In genomic region chr6:144106206-144106605, GRCh38 we compare ENCODE assay signal across 17 cellular contexts. TPM values are rescaled to one million over a fixed set of nuclear protein-coding genes. Genes with fewer than 3 reads are reported as not detected.
A peak's percentile ranks its signal among the peaks of the same experiment; 100 is the strongest.
DNase-seq lines count a peak whose midpoint lies in the region; ATAC-seq, FAIRE-seq and TF ChIP-seq lines count a peak whose summit lies in the region.
"Had no signal": no experiment of that assay in that cellular context is flagged by ENCODE, and none has a peak within 500 bp of the region (broad histone marks: within the 10 kb centered on the region; RNA-seq: fewer than 3 reads in every experiment).

No MANE protein-coding gene starts in this region.

- H3K36me3 Mint-ChIP-seq in neural crest cell (ENCODE audit: low read depth): no peaks in the 10 kb centered on the region
- H3K36me3 Mint-ChIP-seq: CD4-positive, CD25-positive, alpha-beta regulatory T cell had no signal

- TF ChIP-seq POLR2A in GM12891 (IDR thresholded peaks at IDR 0.05; ENCODE audit: low read depth, low read length): no peak

- H3K4me1 Mint-ChIP-seq in neural crest cell: no peaks in the 10 kb centered on the region

- no peaks in the 10 kb centered on the region for H3K9me3 Mint-ChIP-seq in neural crest cell
- H3K9me3 Mint-ChIP-seq: CD4-positive, CD25-positive, alpha-beta regulatory T cell had no signal

- in situ Hi-C loops in Panc1 (cut with HindIII; ENCODE audit: low pct_unique_long_range_greater_than_20kb, low sequenced_read_pairs): loop anchor here (25.0 kb wide), 1 partner anchor 381 kb away; no protein-coding TSS in a partner anchor

- H3K27ac Mint-ChIP-seq in neural crest cell (ENCODE audit: unreplicated experiment): peak overlapping the region; percentile 27
- H3K27ac Mint-ChIP-seq: CD4-positive, CD25-positive, alpha-beta regulatory T cell had no signal

- CTCF ChIA-PET in Panc1 (lab: Charles Lee): interaction anchor here (0.5 kb wide), 1 partner anchor 129 kb away, joined by 8 read pairs; no protein-coding TSS in a partner anchor

- intact Hi-C loops in Panc1 (cut with micrococcal nuclease; ENCODE audit: unreplicated experiment): loop anchor here (2.0 to 10.0 kb wide), 2 partner anchors 111 to 179 kb away; partner anchors contain the start of gene UTRN

- H3K9me3 ChIP-seq in Panc1 (ENCODE audit: control insufficient read depth, insufficient read depth, low read depth, low read length): no peaks in the 10 kb centered on the region
- H3K9me3 ChIP-seq: Caco-2 had no signal

- no peak overlapping the region for H3K4me3 Mint-ChIP-seq in neural crest cell
- H3K4me3 Mint-ChIP-seq: CD4-positive, CD25-positive, alpha-beta regulatory T cell had no signal

- no peak overlapping the region for H3K27ac ChIP-seq in Panc1 (ENCODE audit: low read length)
- H3K27ac ChIP-seq: SK-N-MC had no signal

- no peaks in the 10 kb centered on the region for H3K27me3 ChIP-seq in Panc1 (ENCODE audit: control insufficient read depth, insufficient read depth, low read length)

- no peak for DNase-seq in GM12891 (ENCODE audit: insufficient read length, low spot score)
- DNase-seq in Panc1 (ENCODE audit: low read depth, low spot score): no peak
- DNase-seq in iPS-NIHi11 (ENCODE audit: low spot score): peak; percentile 15
- no peak for DNase-seq in neural crest cell (ENCODE audit: low read depth, low spot score)
- no peak for DNase-seq in NCI-H1092 treated with DMSO at 0.1 percent for 48 hours (lab: John Stamatoyannopoulos, UW)
- DNase-seq: Caco-2; CD4-positive, CD25-positive, alpha-beta regulatory T cell; NCI-H1436 treated with DMSO at 0.1 percent for 48 hours; NCI-H2029 treated with DMSO at 0.1 percent for 48 hours; NCI-H2171 treated with DMSO at 0.1 percent for 48 hours; NCI-H510A treated with DMSO at 0.1 percent for 48 hours had no signal

- H3K36me3 ChIP-seq in Panc1 (ENCODE audit: control insufficient read depth, insufficient read depth, low read length): no peaks in the 10 kb centered on the region

- H3K4me3 ChIP-seq in Panc1 (ENCODE audit: low read depth in 2 of 2, low read length in 2 of 2): no peak overlapping the region
- H3K4me3 ChIP-seq: K562, SK-N-MC had no signal

- peaks cover 9% of the 10 kb centered on the region for H3K27me3 Mint-ChIP-seq in neural crest cell (ENCODE audit: low read depth)

- ATAC-seq in Panc1: peak; percentile 63; the same call in 1 of the 2 replicates
- ATAC-seq in GM21528 (IDR thresholded peaks at IDR 0.05; ENCODE audit: low FRiP score, unreplicated experiment): no peak
- ATAC-seq in HG03342 (IDR thresholded peaks at IDR 0.05; ENCODE audit: unreplicated experiment): no peak
- ATAC-seq in GM19324 (IDR thresholded peaks at IDR 0.05; ENCODE audit: low FRiP score, unreplicated experiment): no peak
- ATAC-seq: K562, Right ventricle myocardium inferior had no signal

- POLR2A ChIA-PET in Panc1 (lab: Charles Lee): no interaction called here

- no TSS peak for BruUV-seq in Panc1 (replicated peaks; lab: Mats Ljungman, UMichigan)

- TF ChIP-seq CTCF in Panc1 (IDR thresholded peaks at IDR 0.05) (no peak), neural crest cell (conservative IDR thresholded peaks at IDR 0.05) (no peak)

- peak; percentile 5 for FAIRE-seq in GM12891 (lab: Jason Lieb, UNC)
- FAIRE-seq: K562 had no signal

- no peaks in the 10 kb centered on the region for H3K4me1 ChIP-seq in Panc1 (ENCODE audit: control insufficient read depth, insufficient read depth, low read length)
- H3K4me1 ChIP-seq: Caco-2 had no signal

TF ChIP-seq in GM12891, 5 proteins besides CTCF, POLR2A, EP300 and RAD21:
- TF ChIP-seq POLR2AphosphoS5 (IDR thresholded peaks at IDR 0.05; ENCODE audit: low read depth, low read length) (no peak), TAF1 (IDR thresholded peaks at IDR 0.05; ENCODE audit: low read depth, low read length) (no peak), PAX5 (IDR thresholded peaks at IDR 0.05; ENCODE audit: insufficient read depth, low read length, severe bottlenecking) (no peak), POU2F2 (IDR thresholded peaks at IDR 0.05; ENCODE audit: low read depth, low read length) (no peak), SPI1 (IDR thresholded peaks at IDR 0.05; ENCODE audit: low read depth, low read length) (no peak)

RNA-seq across cellular contexts. Expression of gene SF3B5, which starts 10.8 kb away (rescaled TPM):
- polyA plus RNA-seq in GM12891 (2012; ENCODE audit: low read depth, missing spikeins): 252 TPM
- total RNA-seq in Panc1 (2021; ENCODE audit: unreplicated experiment): 128 TPM
- polyA plus RNA-seq in Panc1 (2012; ENCODE audit: insufficient read length): 179 TPM
- total RNA-seq in neural crest cell: 161 and 164 TPM in 2 replicates

RNA-seq across cellular contexts. Expression of gene STX11, which starts 44.1 kb away (rescaled TPM):
- 14.3 TPM for polyA plus RNA-seq in GM12891 (2012; ENCODE audit: low read depth, missing spikeins)
- total RNA-seq in Panc1 (2021; ENCODE audit: unreplicated experiment) (3.2 TPM), neural crest cell (not detected in 2 replicates)
- polyA plus RNA-seq in Panc1 (2012; ENCODE audit: insufficient read length): 2.0 TPM
